11 cellular contexts compared by ENCODE assay signal in genomic region chr18:46899274-46899948, GRCh38. TPM values are rescaled to one million over a fixed set of nuclear protein-coding genes. Genes with fewer than 3 reads are reported as not detected.
DNase-seq lines count a peak whose midpoint lies in the region; ATAC-seq and TF ChIP-seq lines count a peak whose summit lies in the region.
"Had no signal": no experiment of that assay in that cellular context is flagged by ENCODE, and none has a peak within 500 bp of the region (broad histone marks: within the 10 kb centered on the region; RNA-seq: fewer than 3 reads in every experiment).

No MANE protein-coding gene starts in this region.

- no peak overlapping the region for H3K4me3 ChIP-seq in iPS DF 6.9 (ENCODE audit: low read length)
- no peak overlapping the region for H3K4me3 ChIP-seq in ascending aorta

- WGBS in iPS DF 6.9 (ENCODE audit: insufficient coverage, insufficient read length) = no CpG with 5 or more reads among the region's 2 CpGs

- no peak overlapping the region for H3K27ac Mint-ChIP-seq in natural killer cell treated with Interleukin-12 subunit alpha and Interleukin-12 subunit beta and Interleukin-15 and Interleukin-18, amount 100 ng/mL, for 72 hours

- H3K4me1 ChIP-seq in iPS DF 6.9 (ENCODE audit: control insufficient read depth, insufficient read depth, low read length) (0 out of 2 replicates have a peak, but pooled peaks cover 1% of the 10 kb centered on the region), ascending aorta (peaks cover 0 to 6% of the 10 kb centered on the region in 2 donors)
- H3K4me1 ChIP-seq: Caco-2 had no signal

- in situ Hi-C loops in G401 (cut with HindIII; ENCODE audit: low sequenced_read_pairs) = no loop called here

- H3K36me3 Mint-ChIP-seq in natural killer cell treated with Interleukin-12 subunit alpha and Interleukin-12 subunit beta and Interleukin-15 and Interleukin-18, amount 100 ng/mL, for 72 hours = no peaks in the 10 kb centered on the region

- no peaks in the 10 kb centered on the region for H3K27me3 ChIP-seq in iPS DF 6.9 (ENCODE audit: control insufficient read depth, insufficient read depth, low read length)
- H3K27me3 ChIP-seq in ascending aorta = no peaks in the 10 kb centered on the region

- no peaks in the 10 kb centered on the region for H3K9me3 Mint-ChIP-seq in natural killer cell treated with Interleukin-12 subunit alpha and Interleukin-12 subunit beta and Interleukin-15 and Interleukin-18, amount 100 ng/mL, for 72 hours

- H3K27me3 Mint-ChIP-seq in natural killer cell treated with Interleukin-12 subunit alpha and Interleukin-12 subunit beta and Interleukin-15 and Interleukin-18, amount 100 ng/mL, for 72 hours = no peaks in the 10 kb centered on the region

- H3K27ac ChIP-seq in iPS DF 6.9 (ENCODE audit: low read length) (no peak overlapping the region), ascending aorta (no peak overlapping the region)

- DNase-seq in iPS DF 6.9 (ENCODE audit: low read depth, low spot score) = peak; percentile 47
- no peak for DNase-seq in NCI-H345 (lab: John Stamatoyannopoulos, UW)
- DNase-seq in G401 (ENCODE audit: low spot score) = no peak
- no peak for DNase-seq in natural killer cell treated with Interleukin-12 subunit alpha and Interleukin-12 subunit beta and Interleukin-15 and Interleukin-18, amount 100 ng/mL, for 72 hours (ENCODE audit: low spot score)
- no peak for DNase-seq in ascending aorta (ENCODE audit: low spot score in 2 of 2)
- DNase-seq: Caco-2; stimulated activated CD8-positive, alpha-beta memory T cell treated with anti-CD3 and anti-CD28 coated beads, Interleukin-4, amount 100 ng/mL, for 48 hours had no signal

- H3K4me3 Mint-ChIP-seq in natural killer cell treated with Interleukin-12 subunit alpha and Interleukin-12 subunit beta and Interleukin-15 and Interleukin-18, amount 100 ng/mL, for 72 hours = no peak overlapping the region

- no peak for TF ChIP-seq CTCF in ascending aorta (IDR thresholded peaks at IDR 0.05)

- intact Hi-C loops in ascending aorta (cut with DNase I) = no loop called here

- peaks cover 5 to 7% of the 10 kb centered on the region in 2 donors for H3K4me1 Mint-ChIP-seq in natural killer cell treated with Interleukin-12 subunit alpha and Interleukin-12 subunit beta and Interleukin-15 and Interleukin-18, amount 100 ng/mL, for 72 hours (ENCODE audit: low read depth in 2 of 2)

- H3K9me3 ChIP-seq in iPS DF 6.9 (ENCODE audit: control insufficient read depth, insufficient read depth, low read length) = no peaks in the 10 kb centered on the region
- no peaks in the 10 kb centered on the region for H3K9me3 ChIP-seq in ascending aorta
- H3K9me3 ChIP-seq: Caco-2 had no signal

- H3K36me3 ChIP-seq in iPS DF 6.9 (ENCODE audit: control insufficient read depth, insufficient read depth, low read length) (no peaks in the 10 kb centered on the region), ascending aorta (no peaks in the 10 kb centered on the region)

- ATAC-seq in GM18517 (IDR thresholded peaks at IDR 0.05; ENCODE audit: unreplicated experiment) = peak; percentile 71
- peak; percentile 80 for ATAC-seq in GM21717 (IDR thresholded peaks at IDR 0.05; ENCODE audit: unreplicated experiment)
- peak; percentile 83 for ATAC-seq in HG03378 (IDR thresholded peaks at IDR 0.05; ENCODE audit: unreplicated experiment)
- no peak for ATAC-seq in natural killer cell treated with Interleukin-12 subunit alpha and Interleukin-12 subunit beta and Interleukin-15 and Interleukin-18, amount 100 ng/mL, for 72 hours
- ATAC-seq: esophagus mucosa had no signal

RNA-seq across cellular contexts. Expression of gene PIAS2, which starts 17.9 kb away (rescaled TPM):
- total RNA-seq in G401 (2014; rRNA removed; shearing (Covaris generic)) = 26.4 and 35.2 TPM in 2 replicates
- 10 to 100 TPM; 19.2 to 36.5 TPM for total RNA-seq in natural killer cell treated with Interleukin-12 subunit alpha and Interleukin-12 subunit beta and Interleukin-15 and Interleukin-18, amount 100 ng/mL, for 72 hours
- 54.5 TPM for total RNA-seq in ascending aorta

RNA-seq across cellular contexts. Expression of gene KATNAL2, which starts 18.0 kb away (rescaled TPM):
- total RNA-seq in G401 (2014; rRNA removed; shearing (Covaris generic)) = 7.0 and 15.0 TPM in 2 replicates
- total RNA-seq in natural killer cell treated with Interleukin-12 subunit alpha and Interleukin-12 subunit beta and Interleukin-15 and Interleukin-18, amount 100 ng/mL, for 72 hours = under 1 TPM; 0.31 to 0.95 TPM
- not detected for total RNA-seq in ascending aorta
- total RNA-seq: Caco-2 had no signal

Comparison
In these comparisons a context has a peak if more than half of its experiments do, and no peak if none do; other contexts are left out.
1. ATAC-seq: peak in GM18517 (single experiment), GM21717 (single experiment) and HG03378 (single experiment); none in natural killer cell treated with Interleukin-12 subunit alpha and Interleukin-12 subunit beta and Interleukin-15 and Interleukin-18, amount 100 ng/mL, for 72 hours (0 of 2).